14 cellular contexts compared by ENCODE assay signal in genomic region chr1:56255516-56256181, GRCh38.
DNase-seq lines count a peak whose midpoint lies in the region; ATAC-seq, FAIRE-seq and TF ChIP-seq lines count a peak whose summit lies in the region.
"Had no signal": no experiment of that assay in that cellular context is flagged by ENCODE, and none has a peak within 500 bp of the region (broad histone marks: within the 10 kb centered on the region; RNA-seq: fewer than 3 reads in every experiment).

No MANE protein-coding gene starts in this region.

- H3K9ac ChIP-seq in kidney (ENCODE audit: low read length in 2 of 2) (no peak overlapping the region), stomach smooth muscle (ENCODE audit: low read length in 2 of 2) (no peak overlapping the region)

- no peaks in the 10 kb centered on the region for H3K9me3 ChIP-seq in kidney (ENCODE audit: control insufficient read depth in 1 of 2, low read length in 2 of 2)
- peaks cover 0 to 4% of the 10 kb centered on the region in 2 donors for H3K9me3 ChIP-seq in stomach smooth muscle (ENCODE audit: control insufficient read depth in 2 of 2, low read length in 2 of 2)

- H3K4me1 Mint-ChIP-seq in brain = peaks cover 44% of the 10 kb centered on the region

- no peak for FAIRE-seq in kidney (lab: Jason Lieb, UNC)
- FAIRE-seq: HTR-8/SVneo, RCC 7860 had no signal

- intact Hi-C loops in kidney (cut with DNase I) = no loop called here

- no peak overlapping the region for H3K4me3 ChIP-seq in kidney (ENCODE audit: low read length in 2 of 2)
- no peak overlapping the region for H3K4me3 ChIP-seq in stomach smooth muscle (ENCODE audit: low read length in 2 of 2)

- H3K27ac ChIP-seq in kidney (ENCODE audit: low read depth in 2 of 2, low read length in 2 of 2) (no peak overlapping the region), stomach smooth muscle (ENCODE audit: low read length) (peak overlapping the region; percentile 8)
- H3K27ac ChIP-seq: WERI-Rb-1 had no signal

- peaks cover 4% of the 10 kb centered on the region for H3K27me3 Mint-ChIP-seq in brain

- no peak for ATAC-seq in GM18519 (IDR thresholded peaks at IDR 0.05; ENCODE audit: low FRiP score, unreplicated experiment)

- peak overlapping the region in 3 of 5 experiments; percentile 43 to 62 (median 48) for H3K27ac Mint-ChIP-seq in brain

- peak; percentile 83 for DNase-seq in GM03348 (ENCODE audit: low spot score)
- DNase-seq in kidney = peak; percentile 74
- DNase-seq in stimulated activated CD4-positive, alpha-beta T cell treated with anti-CD3 and anti-CD28 coated beads, Interleukin-4, amount 100 ng/mL, for 1 hour = no peak
- no peak for DNase-seq in cortex of kidney (lab: John Stamatoyannopoulos, UW)
- DNase-seq in occipital lobe (lab: John Stamatoyannopoulos, UW) = no peak
- DNase-seq: activated T-cell treated with anti-CD3 and anti-CD28 coated beads, Interleukin-2, amount 50 U/mL, for 1 hour; NCI-H2029 treated with DMSO at 0.1 percent for 48 hours; WERI-Rb-1 had no signal

- no peak overlapping the region for H3K4me3 Mint-ChIP-seq in brain
- H3K4me3 Mint-ChIP-seq: neural crest cell had no signal

- no peaks in the 10 kb centered on the region for H3K36me3 ChIP-seq in kidney (ENCODE audit: control insufficient read depth in 1 of 2, insufficient read depth in 2 of 2, low read length in 2 of 2)
- no peaks in the 10 kb centered on the region for H3K36me3 ChIP-seq in stomach smooth muscle (ENCODE audit: control insufficient read depth in 2 of 2, insufficient read depth in 2 of 2, low read length in 2 of 2)
- H3K36me3 ChIP-seq: WERI-Rb-1 had no signal

- no peaks in the 10 kb centered on the region for H3K27me3 ChIP-seq in stomach smooth muscle (ENCODE audit: control insufficient read depth in 1 of 2, insufficient read depth in 2 of 2, low read length in 2 of 2)

- H3K4me1 ChIP-seq in kidney (ENCODE audit: control insufficient read depth in 1 of 2, insufficient read depth in 1 of 2, low read depth in 1 of 2, low read length in 2 of 2) (peaks cover 0 to 2% of the 10 kb centered on the region in 2 donors), stomach smooth muscle (ENCODE audit: control insufficient read depth, insufficient read depth, low read length) (peaks cover 2% of the 10 kb centered on the region)

- H3K36me3 Mint-ChIP-seq in brain = no peaks in the 10 kb centered on the region

- TF ChIP-seq CTCF in brain (conservative IDR thresholded peaks at IDR 0.05) (no peak), kidney (IDR thresholded peaks at IDR 0.05; ENCODE audit: borderline replicate concordance, extremely low read depth, insufficient read depth) (no peak)

- H3K9me3 Mint-ChIP-seq in brain = peaks cover 0 to 5% (median 4%) of the 10 kb centered on the region in 5 experiments

Comparison
In these comparisons a context has a peak if more than half of its experiments do, and no peak if none do; other contexts are left out.
1. DNase-seq: peak in GM03348 (single experiment) and kidney (single experiment); none in stimulated activated CD4-positive, alpha-beta T cell treated with anti-CD3 and anti-CD28 coated beads, Interleukin-4, amount 100 ng/mL, for 1 hour (single experiment), cortex of kidney (single experiment) and occipital lobe (single experiment).